Comparison of ENCODE assay signal across 9 cellular contexts in genomic region chr2:191486584-191487320, GRCh38.
DNase-seq lines count a peak whose midpoint lies in the region; ATAC-seq, FAIRE-seq and TF ChIP-seq lines count a peak whose summit lies in the region.
"Had no signal": no experiment of that assay in that cellular context is flagged by ENCODE, and none has a peak within 500 bp of the region (broad histone marks: within the 10 kb centered on the region; RNA-seq: fewer than 3 reads in every experiment).

No MANE protein-coding gene starts in this region.

- H4K20me1 ChIP-seq in fibroblast of lung (ENCODE audit: control insufficient read depth, extremely low read depth, insufficient read depth, low read length): no peaks in the 10 kb centered on the region

- DNase-seq in heart left ventricle (peak in 3 of 5 donors; percentile 27 to 51 (median 31)), right cardiac atrium (no peak), RCC 7860 (ENCODE audit: low spot score) (peak; percentile 98), fibroblast of lung (ENCODE audit: low read depth in 2 of 2) (peak; percentile 93 to 100), small intestine (peak; percentile 66), NCI-H1048 (lab: John Stamatoyannopoulos, UW) (no peak)
- no peak for DNase-seq in activated CD4-positive, CD25-positive, alpha-beta regulatory T cell treated with anti-CD3 and anti-CD28 coated beads, Interleukin-2, amount 50 U/mL, for 72 hours

- WGBS in heart left ventricle, 4 donors: 81 to 94% (median 90%) methylated on average over 3 of the region's 3 CpGs
- whole genome bisulfite sequencing in right cardiac atrium: 76% methylated on average over 3 of the region's 3 CpGs
- WGBS in small intestine, 3 donors: 42 to 64% (median 62%) methylated on average over 3 of the region's 3 CpGs

- H3K4me3 ChIP-seq in heart left ventricle (no peak overlapping the region), right cardiac atrium (ENCODE audit: low read length) (no peak overlapping the region), fibroblast of lung (replicated peaks in 1 of 4; ENCODE audit: control extremely low read depth in 1 of 4, insufficient read depth in 1 of 4, low read depth in 3 of 4, low read length in 4 of 4) (no peak overlapping the region), small intestine (ENCODE audit: low read depth in 1 of 2, low read length in 2 of 2) (no peak overlapping the region)
- H3K4me3 ChIP-seq: thoracic aorta had no signal

- no peak overlapping the region for H2AFZ ChIP-seq in fibroblast of lung (ENCODE audit: low read length)

- intact Hi-C loops in heart left ventricle (cut with DNase I) (no loop called here), right cardiac atrium (cut with DNase I) (no loop called here)

- no peak overlapping the region for H3K9ac ChIP-seq in fibroblast of lung (ENCODE audit: insufficient read depth, low read length)

- H3K36me3 ChIP-seq in heart left ventricle (no peaks in the 10 kb centered on the region), fibroblast of lung (ENCODE audit: control insufficient read depth, insufficient read depth, low read length) (no peaks in the 10 kb centered on the region), small intestine (ENCODE audit: control insufficient read depth in 2 of 2, insufficient read depth in 2 of 2, low read length in 2 of 2) (no peaks in the 10 kb centered on the region)
- H3K36me3 ChIP-seq: thoracic aorta had no signal

- ATAC-seq in heart left ventricle: peak in 3 of 4 donors; percentile 67 to 91 (median 71)
- ATAC-seq in right cardiac atrium: no peak
- ATAC-seq in GM21447 (IDR thresholded peaks at IDR 0.05; ENCODE audit: unreplicated experiment): no peak

- H3K9me3 ChIP-seq in heart left ventricle: peaks cover 0 to 26% (median 12%) of the 10 kb centered on the region in 12 donors
- no peaks in the 10 kb centered on the region for H3K9me3 ChIP-seq in right cardiac atrium (ENCODE audit: control insufficient read depth, low read length)
- H3K9me3 ChIP-seq in fibroblast of lung (ENCODE audit: control insufficient read depth, insufficient read depth, low read depth, low read length): no peaks in the 10 kb centered on the region
- H3K9me3 ChIP-seq in small intestine (ENCODE audit: control insufficient read depth, low read depth): no peaks in the 10 kb centered on the region

- TF ChIP-seq CTCF in heart left ventricle (IDR thresholded peaks at IDR 0.05) (no peak), fibroblast of lung (conservative IDR thresholded peaks at IDR 0.05 in 1 of 2, IDR thresholded peaks at IDR 0.05 in 1 of 2; ENCODE audit: low read depth in 1 of 2, low read length in 2 of 2) (no peak)

- H3K27ac ChIP-seq in heart left ventricle (peak overlapping the region in 2 of 12 donors; percentile 3 to 18), right cardiac atrium (ENCODE audit: low read length) (no peak overlapping the region), fibroblast of lung (ENCODE audit: insufficient read depth, low read length) (peak overlapping the region; percentile 53), small intestine (ENCODE audit: low read depth in 1 of 2, low read length in 1 of 2) (no peak overlapping the region)
- H3K27ac ChIP-seq: thoracic aorta had no signal

- no peak for TF ChIP-seq POLR2A in heart left ventricle (IDR thresholded peaks at IDR 0.05)

- H3K4me2 ChIP-seq in fibroblast of lung (ENCODE audit: extremely low read depth, insufficient read depth, low read length): peak overlapping the region; percentile 64

- H3K79me2 ChIP-seq in fibroblast of lung (ENCODE audit: control insufficient read depth, insufficient read depth, low read length): no peaks in the 10 kb centered on the region

- FAIRE-seq in RCC 7860 (lab: Jason Lieb, UNC) (peak; percentile 99), small intestine (lab: Jason Lieb, UNC) (no peak)

- H3K4me1 ChIP-seq in heart left ventricle (peaks cover 0 to 21% (median 0%) of the 10 kb centered on the region in 12 donors), right cardiac atrium (ENCODE audit: control insufficient read depth, insufficient read depth, low read length) (no peaks in the 10 kb centered on the region), fibroblast of lung (ENCODE audit: control insufficient read depth, extremely low read depth, insufficient read depth, low read length) (peaks cover 17% of the 10 kb centered on the region), small intestine (ENCODE audit: control insufficient read depth in 2 of 2, insufficient read depth in 1 of 2, low read depth in 1 of 2, low read length in 1 of 2) (no peaks in the 10 kb centered on the region)

- no peaks in the 10 kb centered on the region for H3K27me3 ChIP-seq in heart left ventricle
- H3K27me3 ChIP-seq in right cardiac atrium (ENCODE audit: control insufficient read depth, insufficient read depth): no peaks in the 10 kb centered on the region
- no peaks in the 10 kb centered on the region for H3K27me3 ChIP-seq in fibroblast of lung (ENCODE audit: control insufficient read depth, insufficient read depth, low read length)
- no peaks in the 10 kb centered on the region for H3K27me3 ChIP-seq in small intestine (ENCODE audit: control insufficient read depth in 2 of 2, insufficient read depth in 2 of 2, low read length in 2 of 2)

Comparison
In these comparisons a context has a peak if more than half of its experiments do, and no peak if none do; other contexts are left out.
1. ATAC-seq: peak in heart left ventricle (3 of 4); none in right cardiac atrium (0 of 2) and GM21447 (single experiment).
2. DNase-seq: peak in heart left ventricle (3 of 5), RCC 7860 (single experiment), fibroblast of lung (2 of 2) and small intestine (single experiment); none in right cardiac atrium (0 of 3), NCI-H1048 (single experiment) and activated CD4-positive, CD25-positive, alpha-beta regulatory T cell treated with anti-CD3 and anti-CD28 coated beads, Interleukin-2, amount 50 U/mL, for 72 hours (single experiment).